Comparison of ENCODE assay signal across 16 cellular contexts in genomic region chr13:37534181-37534580, GRCh38.
DNase-seq lines count a peak whose midpoint lies in the region; ATAC-seq, FAIRE-seq and TF ChIP-seq lines count a peak whose summit lies in the region.
"Had no signal": no experiment of that assay in that cellular context is flagged by ENCODE, and none has a peak within 500 bp of the region (broad histone marks: within the 10 kb centered on the region; RNA-seq: fewer than 3 reads in every experiment).

No MANE protein-coding gene starts in this region.

- DNase-seq in A172 (ENCODE audit: low spot score) (peak; percentile 59), GM23338 (ENCODE audit: low spot score) (no peak), WTC11 (ENCODE audit: low spot score) (no peak), fibroblast of mammary gland (ENCODE audit: low read depth) (peak; percentile 95), lower leg skin (ENCODE audit: low spot score in 2 of 2) (no peak), GM12891 (ENCODE audit: insufficient read length, low spot score) (no peak), nephron progenitor cell (no peak)
- no peak for DNase-seq in naive thymus-derived CD4-positive, alpha-beta T cell
- DNase-seq: activated T-cell treated with anti-CD3 and anti-CD28 coated beads, Interleukin-2, amount 50 U/mL, for 1 hour; NCI-H2107; stimulated activated CD4-positive, alpha-beta T cell treated with anti-CD3 and anti-CD28 coated beads, Interleukin-12 subunit alpha, Interleukin-12 subunit beta, amount 100 ng/mL, for 4 hours; SW 1271; testis had no signal

- H3K36me3 ChIP-seq in GM23338 (ENCODE audit: insufficient read depth): no peaks in the 10 kb centered on the region
- no peaks in the 10 kb centered on the region for H3K36me3 ChIP-seq in naive thymus-derived CD4-positive, alpha-beta T cell (ENCODE audit: control insufficient read depth in 2 of 3, insufficient read depth in 3 of 3, low read length in 3 of 3)

- H3K27ac ChIP-seq in GM23338 (ENCODE audit: low read depth): no peak overlapping the region
- no peak overlapping the region for H3K27ac ChIP-seq in naive thymus-derived CD4-positive, alpha-beta T cell (ENCODE audit: low read depth, low read length)
- H3K27ac ChIP-seq: A549, coronary artery, testis had no signal

- H2AFZ ChIP-seq in GM23338: no peak overlapping the region

- CTCF ChIA-PET in WTC11 (lab: Charles Lee): no interaction called here
- CTCF ChIA-PET in naive thymus-derived CD4-positive, alpha-beta T cell (lab: Charles Lee): no interaction called here

- 0 out of 3 replicates have a peak, but pooled peaks cover 2% of the 10 kb centered on the region for H3K4me1 Mint-ChIP-seq in GM23338
- peaks cover 7% of the 10 kb centered on the region; the same call in 1 of the 2 replicates for H3K4me1 Mint-ChIP-seq in WTC11
- H3K4me1 Mint-ChIP-seq in naive thymus-derived CD4-positive, alpha-beta T cell: no peaks in the 10 kb centered on the region
- no peaks in the 10 kb centered on the region for H3K4me1 Mint-ChIP-seq in nephron progenitor cell

- 58 to 65% methylated on average over 3 of the region's 3 CpGs for WGBS in lower leg skin, 2 donors

- H3K4me3 ChIP-seq in GM23338 (no peak overlapping the region), fibroblast of mammary gland (ENCODE audit: control insufficient read depth, low read depth, low read length) (no peak overlapping the region), lower leg skin (ENCODE audit: low read depth, poor library complexity, severe bottlenecking) (no peak overlapping the region)
- H3K4me3 ChIP-seq in naive thymus-derived CD4-positive, alpha-beta T cell (ENCODE audit: low read length): no peak overlapping the region
- H3K4me3 ChIP-seq: A549, coronary artery, testis had no signal

- H3K9me3 ChIP-seq in naive thymus-derived CD4-positive, alpha-beta T cell (ENCODE audit: control insufficient read depth in 2 of 3, low read length in 3 of 3): peaks cover 0 to 4% (median 0%) of the 10 kb centered on the region in 3 experiments
- H3K9me3 ChIP-seq: A549, testis had no signal

- H3K9me2 ChIP-seq in GM23338 (ENCODE audit: insufficient read depth): no peaks in the 10 kb centered on the region

- TF ChIP-seq POLR2A in lower leg skin (IDR thresholded peaks at IDR 0.05): no peak
- TF ChIP-seq POLR2A in GM12891 (IDR thresholded peaks at IDR 0.05; ENCODE audit: low read depth, low read length): no peak

- H3K27me3 ChIP-seq in GM23338 (ENCODE audit: insufficient read depth): no peaks in the 10 kb centered on the region
- no peaks in the 10 kb centered on the region for H3K27me3 ChIP-seq in naive thymus-derived CD4-positive, alpha-beta T cell (ENCODE audit: control insufficient read depth in 2 of 2, insufficient read depth in 2 of 2, low read length in 2 of 2)
- H3K27me3 ChIP-seq: testis had no signal

- H3K36me3 Mint-ChIP-seq in GM23338 (ENCODE audit: low read depth) (peaks cover 3% of the 10 kb centered on the region; the same call in 1 of the 3 replicates), WTC11 (peaks cover 7% of the 10 kb centered on the region), nephron progenitor cell (ENCODE audit: low read depth) (peaks cover 6% of the 10 kb centered on the region)
- no peaks in the 10 kb centered on the region for H3K36me3 Mint-ChIP-seq in naive thymus-derived CD4-positive, alpha-beta T cell

- H3K27me3 Mint-ChIP-seq in GM23338 (ENCODE audit: insufficient read depth, low read depth, poor library complexity) (no peaks in the 10 kb centered on the region), WTC11 (ENCODE audit: low read depth) (no peaks in the 10 kb centered on the region), nephron progenitor cell (ENCODE audit: low read depth, poor library complexity) (peaks cover 1% of the 10 kb centered on the region)
- no peaks in the 10 kb centered on the region for H3K27me3 Mint-ChIP-seq in naive thymus-derived CD4-positive, alpha-beta T cell

- TF ChIP-seq CTCF in GM23338 (conservative IDR thresholded peaks at IDR 0.05; ENCODE audit: low read depth in 2 of 2): no peak
- no peak for TF ChIP-seq CTCF in WTC11 (IDR thresholded peaks at IDR 0.05)
- no peak for TF ChIP-seq CTCF in fibroblast of mammary gland (conservative IDR thresholded peaks at IDR 0.05; ENCODE audit: control insufficient read depth, insufficient read depth, low read depth, low read length)
- TF ChIP-seq CTCF in lower leg skin (IDR thresholded peaks at IDR 0.05): no peak
- TF ChIP-seq CTCF in nephron progenitor cell (IDR thresholded peaks at IDR 0.05): no peak

- no peak overlapping the region for H3K4me3 Mint-ChIP-seq in GM23338
- H3K4me3 Mint-ChIP-seq in WTC11: no peak overlapping the region
- H3K4me3 Mint-ChIP-seq in naive thymus-derived CD4-positive, alpha-beta T cell: no peak overlapping the region
- H3K4me3 Mint-ChIP-seq in nephron progenitor cell: no peak overlapping the region

- intact Hi-C loops in lower leg skin (cut with DNase I; ENCODE audit: low total_unique reads): no loop called here
- intact Hi-C loops in naive thymus-derived CD4-positive, alpha-beta T cell (cut with micrococcal nuclease): no loop called here

- POLR2A ChIA-PET in WTC11 (lab: Charles Lee): no interaction called here
- POLR2A ChIA-PET in naive thymus-derived CD4-positive, alpha-beta T cell (lab: Charles Lee): no interaction called here

- peaks cover 3% of the 10 kb centered on the region; the same call in 1 of the 3 replicates for H3K9me3 Mint-ChIP-seq in GM23338
- peaks cover 28% of the 10 kb centered on the region for H3K9me3 Mint-ChIP-seq in WTC11
- peaks cover 3 to 28% (median 14%) of the 10 kb centered on the region in 11 donors for H3K9me3 Mint-ChIP-seq in naive thymus-derived CD4-positive, alpha-beta T cell
- peaks cover 28% of the 10 kb centered on the region for H3K9me3 Mint-ChIP-seq in nephron progenitor cell

- peak overlapping the region; percentile 38; the same call in 1 of the 2 replicates for H3K27ac Mint-ChIP-seq in GM23338
- peak overlapping the region; percentile 19; the same call in 1 of the 2 replicates for H3K27ac Mint-ChIP-seq in WTC11
- H3K27ac Mint-ChIP-seq in naive thymus-derived CD4-positive, alpha-beta T cell: no peak overlapping the region
- H3K27ac Mint-ChIP-seq in nephron progenitor cell: no peak overlapping the region

- no peaks in the 10 kb centered on the region for H3K4me1 ChIP-seq in GM23338 (ENCODE audit: insufficient read depth)
- no peaks in the 10 kb centered on the region for H3K4me1 ChIP-seq in naive thymus-derived CD4-positive, alpha-beta T cell (ENCODE audit: control insufficient read depth in 2 of 2, insufficient read depth in 2 of 2, low read length in 2 of 2)
- H3K4me1 ChIP-seq: A549, testis had no signal

- no peaks in the 10 kb centered on the region for H3F3A ChIP-seq in GM23338 (replicated peaks; ENCODE audit: low read depth)

- ATAC-seq in GM23338: no peak
- no peak for ATAC-seq in WTC11
- no peak for ATAC-seq in naive thymus-derived CD4-positive, alpha-beta T cell
- ATAC-seq: A549 had no signal

- H3K4me2 ChIP-seq in GM23338: no peak overlapping the region
- H3K4me2 ChIP-seq: A549 had no signal

- FAIRE-seq in GM12891 (lab: Jason Lieb, UNC): no peak
- FAIRE-seq: A549, D721Med had no signal

- no peaks in the 10 kb centered on the region for H4K20me1 ChIP-seq in GM23338 (replicated peaks; ENCODE audit: insufficient read depth)

- H3K79me2 ChIP-seq in GM23338 (replicated peaks; ENCODE audit: insufficient read depth): no peaks in the 10 kb centered on the region

TF ChIP-seq in GM23338, 12 proteins besides CTCF, POLR2A, EP300 and RAD21 (continues in another document):
- TF ChIP-seq ETS1 (IDR thresholded peaks at IDR 0.05) (no peak), JUNB (IDR thresholded peaks at IDR 0.05; ENCODE audit: unreplicated experiment) (no peak), POLR2AphosphoS5 (IDR thresholded peaks at IDR 0.05; ENCODE audit: low read depth) (no peak), CREB1 (CRISPR knock-in tag; IDR thresholded peaks at IDR 0.05; ENCODE audit: low read depth) (no peak), ZNF114 (CRISPR knock-in tag; IDR thresholded peaks at IDR 0.05) (no peak)

TF ChIP-seq in WTC11, 78 proteins besides CTCF, POLR2A, EP300 and RAD21 (continues in another document):
- TF ChIP-seq USF2 (CRISPR knock-in tag; IDR thresholded peaks at IDR 0.05) (no peak), TEAD4 (CRISPR knock-in tag; IDR thresholded peaks at IDR 0.05) (no peak), ESRRA (CRISPR knock-in tag; IDR thresholded peaks at IDR 0.05; ENCODE audit: borderline replicate concordance) (no peak)

TF ChIP-seq in GM12891, 5 proteins besides CTCF, POLR2A, EP300 and RAD21:
- TF ChIP-seq SPI1 (IDR thresholded peaks at IDR 0.05; ENCODE audit: low read depth, low read length): no peak
- no peak for TF ChIP-seq PAX5 (IDR thresholded peaks at IDR 0.05; ENCODE audit: insufficient read depth, low read length, severe bottlenecking)
- no peak for TF ChIP-seq TAF1 (IDR thresholded peaks at IDR 0.05; ENCODE audit: low read depth, low read length)
- TF ChIP-seq POLR2AphosphoS5 (IDR thresholded peaks at IDR 0.05; ENCODE audit: low read depth, low read length): no peak
- no peak for TF ChIP-seq POU2F2 (IDR thresholded peaks at IDR 0.05; ENCODE audit: low read depth, low read length)
TF ChIP-seq in GM12891: peak in this region for 0.

Comparison
In these comparisons a context has a peak if more than half of its experiments do, and no peak if none do; other contexts are left out.
1. DNase-seq: peak in A172 (single experiment) and fibroblast of mammary gland (single experiment); none in GM23338 (single experiment), WTC11 (single experiment), lower leg skin (0 of 2), GM12891 (single experiment), naive thymus-derived CD4-positive, alpha-beta T cell (0 of 9) and nephron progenitor cell (single experiment).
2. H3K27ac Mint-ChIP-seq: peak in GM23338 (single experiment) and WTC11 (single experiment); none in naive thymus-derived CD4-positive, alpha-beta T cell (0 of 9) and nephron progenitor cell (single experiment).